In the genomic region with DNA sequence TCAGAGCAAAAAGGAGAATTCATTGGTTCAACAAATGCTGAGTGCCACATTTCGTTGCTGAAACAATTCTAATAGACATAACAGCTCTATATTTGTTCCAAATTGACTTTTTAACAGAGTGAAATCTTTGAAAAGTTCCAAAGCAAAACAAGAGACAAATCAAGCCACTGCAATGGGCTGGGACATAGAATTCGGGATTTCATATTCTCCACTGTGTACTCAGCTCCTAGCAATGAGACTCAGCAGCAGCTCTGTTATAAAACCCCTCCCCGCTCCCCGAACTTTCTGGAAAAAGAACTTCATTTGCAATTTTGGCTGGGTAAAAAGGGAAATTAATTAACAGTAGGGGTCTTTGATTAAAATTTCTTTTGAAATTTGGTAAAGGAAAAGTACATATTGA, we compare ENCODE assay signal across 21 cellular contexts. TPM values are rescaled to one million over a fixed set of nuclear protein-coding genes. Genes with fewer than 3 reads are reported as not detected.
DNase-seq lines count a peak whose midpoint lies in the region; ATAC-seq, FAIRE-seq and TF ChIP-seq lines count a peak whose summit lies in the region.
"Had no signal": no experiment of that assay in that cellular context is flagged by ENCODE, and none has a peak within 500 bp of the region (broad histone marks: within the 10 kb centered on the region; RNA-seq: fewer than 3 reads in every experiment).

No MANE protein-coding gene starts in this region.

- H3K4me3 ChIP-seq in right atrium auricular region (no peak overlapping the region), kidney (ENCODE audit: low read length in 2 of 2) (peak overlapping the region in 1 of 2 donors; percentile 19)
- H3K4me3 ChIP-seq: adrenal gland, GM12878 had no signal

- H3K4me1 ChIP-seq in right atrium auricular region: peaks cover 0 to 69% of the 10 kb centered on the region in 2 donors
- peaks cover 0 to 15% of the 10 kb centered on the region in 2 donors for H3K4me1 ChIP-seq in kidney (ENCODE audit: control insufficient read depth in 1 of 2, insufficient read depth in 1 of 2, low read depth in 1 of 2, low read length in 2 of 2)

- DNase-seq in right atrium auricular region (ENCODE audit: low spot score): no peak
- no peak for DNase-seq in Right ventricle myocardium inferior (ENCODE audit: missing footprints)
- DNase-seq in kidney: no peak
- DNase-seq in sciatic nerve (ENCODE audit: low spot score): no peak
- no peak for DNase-seq in occipital lobe (lab: John Stamatoyannopoulos, UW)
- no peak for DNase-seq in SHP77 treated with DMSO at 0.1 percent for 48 hours (lab: John Stamatoyannopoulos, UW)
- DNase-seq: activated CD4-positive, alpha-beta T cell treated with anti-CD3 and anti-CD28 coated beads, Interleukin-2, amount 50 U/mL, for 1 hour; activated CD8-positive, alpha-beta memory T cell treated with anti-CD3 and anti-CD28 coated beads, Interleukin-2, amount 50 U/mL, for 4 hours; activated effector memory CD4-positive, alpha-beta T cell treated with anti-CD3 and anti-CD28 coated beads, Interleukin-2, amount 50 U/mL, for 16 hours; adrenal gland; central memory CD4-positive, alpha-beta T cell; DMS153; effector memory CD4-positive, alpha-beta T cell; NCI-H1105 treated with DMSO at 0.1 percent for 48 hours; NCI-H2107; NCI-H526 treated with DMSO at 0.1 percent for 48 hours; SIG-M5 had no signal

- H3K9ac ChIP-seq in kidney (ENCODE audit: low read length in 2 of 2): peak overlapping the region in 1 of 2 donors; percentile 1

- peak; percentile 15 for FAIRE-seq in kidney (lab: Jason Lieb, UNC)
- FAIRE-seq: GM12878 had no signal

- ATAC-seq in Right ventricle myocardium inferior (no peak), sciatic nerve (peak; percentile 67), HG03045 (IDR thresholded peaks at IDR 0.05; ENCODE audit: unreplicated experiment) (no peak), GM19395 (IDR thresholded peaks at IDR 0.05; ENCODE audit: unreplicated experiment) (no peak)
- ATAC-seq: GM12878 had no signal

- peak overlapping the region; percentile 66 to 82 for H3K27ac ChIP-seq in right atrium auricular region
- H3K27ac ChIP-seq in kidney (ENCODE audit: low read depth in 2 of 2, low read length in 2 of 2): peak overlapping the region in 1 of 2 donors; percentile 44

- TF ChIP-seq CTCF in right atrium auricular region (IDR thresholded peaks at IDR 0.05) (no peak), kidney (IDR thresholded peaks at IDR 0.05; ENCODE audit: borderline replicate concordance, extremely low read depth, insufficient read depth) (no peak)

- no peaks in the 10 kb centered on the region for H3K36me3 ChIP-seq in right atrium auricular region
- H3K36me3 ChIP-seq in kidney (ENCODE audit: control insufficient read depth in 1 of 2, insufficient read depth in 2 of 2, low read length in 2 of 2): no peaks in the 10 kb centered on the region
- H3K36me3 ChIP-seq: adrenal gland had no signal

- no peaks in the 10 kb centered on the region for H3K9me3 ChIP-seq in right atrium auricular region
- no peaks in the 10 kb centered on the region for H3K9me3 ChIP-seq in kidney (ENCODE audit: control insufficient read depth in 1 of 2, low read length in 2 of 2)
- H3K9me3 ChIP-seq: adrenal gland had no signal

- intact Hi-C loops in Right ventricle myocardium inferior (cut with DNase I) (no loop called here), kidney (cut with DNase I) (no loop called here), sciatic nerve (cut with DNase I) (no loop called here)

- H3K27me3 ChIP-seq in right atrium auricular region: no peaks in the 10 kb centered on the region
- H3K27me3 ChIP-seq: adrenal gland had no signal

RNA-seq across cellular contexts. Expression of a gene that starts 11.3 kb away (rescaled TPM):
- total RNA-seq in right atrium auricular region (10 to 100 TPM; 12.7 to 16.1 TPM), Right ventricle myocardium inferior (5.4 TPM), kidney (12.6 TPM), sciatic nerve (12.7 TPM), occipital lobe (5.6 TPM)
- polyA plus RNA-seq in kidney (ENCODE audit: insufficient read depth, low read depth, low replicate concordance): 4.6 TPM

RNA-seq across cellular contexts. Expression of a gene that starts 36.4 kb away (rescaled TPM):
- total RNA-seq in right atrium auricular region (not detected), Right ventricle myocardium inferior (not detected), kidney (not detected), sciatic nerve (not detected), occipital lobe (0.16 TPM)
- 2.1 TPM for polyA plus RNA-seq in kidney (ENCODE audit: insufficient read depth, low read depth, low replicate concordance)
- total RNA-seq: adrenal gland, urinary bladder had no signal
- polyA plus RNA-seq: adrenal gland, urinary bladder had no signal
